In the genomic region with DNA sequence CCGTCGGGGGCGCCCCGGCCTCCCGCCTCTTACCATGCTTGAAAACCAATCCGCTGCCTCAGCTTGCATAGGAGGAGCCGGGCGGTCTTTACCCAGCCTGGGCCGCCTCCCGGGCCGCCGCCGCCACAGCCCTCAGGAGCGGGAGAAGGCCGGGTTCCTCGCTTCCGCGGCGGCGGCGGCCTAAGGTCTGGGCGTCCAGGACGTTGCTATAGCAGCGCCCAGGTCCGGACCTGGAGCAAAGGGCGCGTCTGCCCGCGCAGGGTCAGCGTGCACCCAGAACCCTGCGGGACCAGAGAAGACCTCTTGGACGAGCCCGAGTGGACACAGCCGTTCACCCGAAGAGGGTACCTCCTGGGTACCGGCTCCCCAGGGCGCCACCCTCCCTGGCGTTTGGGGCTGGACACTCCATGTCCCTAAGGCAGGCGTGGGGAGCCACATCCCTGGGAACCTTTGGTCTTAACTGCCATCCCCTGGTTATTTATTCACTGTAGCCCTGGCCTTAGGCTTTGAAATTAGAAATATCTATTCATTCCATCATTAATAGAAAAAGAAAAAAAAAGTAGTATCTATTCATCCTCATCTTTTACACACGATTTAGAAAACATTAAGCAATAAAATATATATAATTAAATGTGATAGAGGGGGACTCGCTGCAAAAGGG, we compare ENCODE assay signal across 8 cellular contexts. TPM values are rescaled to one million over a fixed set of nuclear protein-coding genes. Genes with fewer than 3 reads are reported as not detected.
DNase-seq lines count a peak whose midpoint lies in the region; ATAC-seq, FAIRE-seq and TF ChIP-seq lines count a peak whose summit lies in the region.

No MANE protein-coding gene starts in this region.

- intact Hi-C loops in pancreas (cut with DNase I): no loop called here

- FAIRE-seq in pancreas (lab: Jason Lieb, UNC): no peak

- H3K4me1 ChIP-seq in foreskin keratinocyte (peaks cover 5% of the 10 kb centered on the region), pancreas (no peaks in the 10 kb centered on the region)

- H3K4me3 ChIP-seq in pancreas: peak overlapping the region in 3 of 4 donors; percentile 25 to 64 (median 55)

- H3K36me3 ChIP-seq in pancreas: peaks cover 0 to 8% (median 0%) of the 10 kb centered on the region in 3 donors

- H3K9me3 ChIP-seq in pancreas: no peaks in the 10 kb centered on the region

- TF ChIP-seq CTCF in foreskin keratinocyte (conservative IDR thresholded peaks at IDR 0.05) (no peak), pancreas (IDR thresholded peaks at IDR 0.05) (no peak)

- no peak overlapping the region for H3K27ac ChIP-seq in foreskin keratinocyte
- peak overlapping the region in 3 of 4 donors; percentile 22 to 47 (median 30) for H3K27ac ChIP-seq in pancreas

- H3K27me3 ChIP-seq in foreskin keratinocyte (peaks cover 55% of the 10 kb centered on the region), pancreas (no peaks in the 10 kb centered on the region)

- peak; percentile 69 for DNase-seq in DMS53 (lab: John Stamatoyannopoulos, UW)
- peak; percentile 55 for DNase-seq in SHP77 treated with DMSO at 0.1 percent for 48 hours (lab: John Stamatoyannopoulos, UW)
- no peak for DNase-seq in foreskin keratinocyte
- DNase-seq in pancreas: peak; percentile 22 to 83 (median 38)
- no peak for DNase-seq in AML-193 (lab: John Stamatoyannopoulos, UW)

- 12 to 13% methylated on average over 36 to 41 of the region's 41 CpGs for WGBS in pancreas, 2 donors

- peak; percentile 69 for ATAC-seq in foreskin keratinocyte
- peak; percentile 48 to 74 (median 68) for ATAC-seq in pancreas
- ATAC-seq in GM18870 (IDR thresholded peaks at IDR 0.05; ENCODE audit: unreplicated experiment): no peak
- ATAC-seq in HG03469 (IDR thresholded peaks at IDR 0.05; ENCODE audit: unreplicated experiment): no peak
- ATAC-seq in HG02678 (IDR thresholded peaks at IDR 0.05; ENCODE audit: unreplicated experiment): no peak

RNA-seq across cellular contexts. Expression of gene DZIP1, which starts 2.4 kb away (rescaled TPM):
- total RNA-seq in foreskin keratinocyte: 3.6 and 7.1 TPM in 2 replicates
- 2.4 and 3.9 TPM in 2 replicates for polyA plus RNA-seq in foreskin keratinocyte
- 10 to 100 TPM; 14.5 to 23.5 (median 20.6) TPM for total RNA-seq in pancreas
- 10 to 100 TPM; 16.7 to 36.5 TPM for polyA plus RNA-seq in pancreas

RNA-seq across cellular contexts. Expression of gene DNAJC3, which starts 34.8 kb away (rescaled TPM):
- total RNA-seq in foreskin keratinocyte (39.0 and 48.8 TPM in 2 replicates), pancreas (10 to 100 TPM; 34.5 to 70.3 (median 51.3) TPM)
- polyA plus RNA-seq in foreskin keratinocyte (10.8 and 11.8 TPM in 2 replicates), pancreas (10 to 100 TPM; 11.6 to 15.8 TPM)

Comparison
In these comparisons a context has a peak if more than half of its experiments do, and no peak if none do; other contexts are left out.
1. DNase-seq: peak in DMS53 (single experiment), SHP77 treated with DMSO at 0.1 percent for 48 hours (single experiment) and pancreas (6 of 6); none in foreskin keratinocyte (0 of 2) and AML-193 (0 of 2).
2. ATAC-seq: peak in foreskin keratinocyte (single experiment) and pancreas (4 of 4); none in GM18870 (single experiment), HG03469 (single experiment) and HG02678 (single experiment).